In the genomic region with DNA sequence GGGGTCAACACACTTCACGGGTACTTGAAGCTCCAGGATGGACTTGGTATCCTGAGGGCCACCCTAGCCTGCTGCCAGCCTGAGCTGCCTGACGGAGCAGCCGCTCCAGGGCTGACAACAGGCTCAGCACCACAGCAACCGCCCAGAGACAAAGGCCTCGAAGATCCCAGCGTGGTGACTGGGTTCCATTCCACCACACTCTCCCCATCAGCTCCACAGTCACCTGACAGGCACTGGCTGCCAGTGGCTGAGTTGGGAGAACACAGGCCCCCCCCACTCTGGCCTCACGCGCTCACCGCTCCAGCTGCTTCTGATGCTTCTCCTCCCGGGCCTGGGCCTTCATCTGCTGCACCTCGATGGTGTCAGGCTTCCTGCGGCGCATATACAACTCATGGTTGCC, we compare ENCODE assay signal across 8 cellular contexts. TPM values are rescaled to one million over a fixed set of nuclear protein-coding genes. Genes with fewer than 3 reads are reported as not detected.
DNase-seq lines count a peak whose midpoint lies in the region; ATAC-seq and TF ChIP-seq lines count a peak whose summit lies in the region.
"Had no signal": no experiment of that assay in that cellular context is flagged by ENCODE, and none has a peak within 500 bp of the region (broad histone marks: within the 10 kb centered on the region; RNA-seq: fewer than 3 reads in every experiment).

No MANE protein-coding gene starts in this region.

- H4K20me1 ChIP-seq in GM23338 (replicated peaks; ENCODE audit: insufficient read depth) = peaks cover 32% of the 10 kb centered on the region

- no peak overlapping the region for H3K4me2 ChIP-seq in GM23338

- no peaks in the 10 kb centered on the region for H3K9me2 ChIP-seq in GM23338 (ENCODE audit: insufficient read depth)

- H3K36me3 Mint-ChIP-seq in GM23338 (ENCODE audit: low read depth) = peaks cover 99% of the 10 kb centered on the region
- H3K36me3 Mint-ChIP-seq in WTC11 = peaks cover 93% of the 10 kb centered on the region
- H3K36me3 Mint-ChIP-seq in glutamatergic neuron (ENCODE audit: unreplicated experiment) = peaks cover 18% of the 10 kb centered on the region
- H3K36me3 Mint-ChIP-seq in nephron progenitor cell (ENCODE audit: low read depth) = peaks cover 80% of the 10 kb centered on the region

- H3K79me2 ChIP-seq in GM23338 (replicated peaks; ENCODE audit: insufficient read depth) = peaks cover 9% of the 10 kb centered on the region

- H3K9me3 Mint-ChIP-seq in GM23338 (no peaks in the 10 kb centered on the region), WTC11 (no peaks in the 10 kb centered on the region), glutamatergic neuron (ENCODE audit: unreplicated experiment) (peaks cover 24% of the 10 kb centered on the region), nephron progenitor cell (no peaks in the 10 kb centered on the region)

- POLR2A ChIA-PET in WTC11 (lab: Charles Lee) = interaction anchor here (1.4 kb wide), 1 partner anchor 10 kb away, joined by 3 read pairs; no protein-coding TSS in a partner anchor

- ATAC-seq in GM23338 = no peak
- no peak for ATAC-seq in WTC11
- no peak for ATAC-seq in GM18520 (IDR thresholded peaks at IDR 0.05; ENCODE audit: unreplicated experiment)

- peak overlapping the region; percentile 32; the same call in 1 of the 2 replicates for H3K27ac ChIP-seq in GM23338 (ENCODE audit: low read depth)

- DNase-seq in GM23338 (ENCODE audit: low spot score) (no peak), WTC11 (ENCODE audit: low spot score) (no peak), glutamatergic neuron (no peak), nephron progenitor cell (no peak), T-helper 9 cell (no peak), NAMALWA (ENCODE audit: low spot score) (no peak)
- DNase-seq: DND-41 had no signal

- H3K27ac Mint-ChIP-seq in GM23338 (peak overlapping the region; percentile 82), WTC11 (peak overlapping the region; percentile 70), glutamatergic neuron (ENCODE audit: unreplicated experiment) (peak overlapping the region; percentile 48), nephron progenitor cell (peak overlapping the region; percentile 65)

- CTCF ChIA-PET in WTC11 (lab: Charles Lee) = interaction anchor here (0.8 kb wide), 1 partner anchor 53 kb away, joined by 3 read pairs; no protein-coding TSS in a partner anchor

- no peak overlapping the region for H2AFZ ChIP-seq in GM23338

- H3K36me3 ChIP-seq in GM23338 (ENCODE audit: insufficient read depth) = peaks cover 72% of the 10 kb centered on the region

- peaks cover 52% of the 10 kb centered on the region for H3F3A ChIP-seq in GM23338 (replicated peaks; ENCODE audit: low read depth)

- no peak overlapping the region for H3K4me3 ChIP-seq in GM23338

- H3K4me1 ChIP-seq in GM23338 (ENCODE audit: insufficient read depth) = peaks cover 8% of the 10 kb centered on the region; the same call in 1 of the 2 replicates

- TF ChIP-seq CTCF in GM23338 (conservative IDR thresholded peaks at IDR 0.05; ENCODE audit: low read depth in 2 of 2) (no peak), WTC11 (IDR thresholded peaks at IDR 0.05) (no peak), glutamatergic neuron (IDR thresholded peaks at IDR 0.05; ENCODE audit: partially characterized antibody, unreplicated experiment) (no peak), nephron progenitor cell (IDR thresholded peaks at IDR 0.05) (no peak)

- H3K27me3 Mint-ChIP-seq in GM23338 (ENCODE audit: insufficient read depth, low read depth, poor library complexity) (peaks cover 40% of the 10 kb centered on the region), WTC11 (ENCODE audit: low read depth) (no peaks in the 10 kb centered on the region), glutamatergic neuron (ENCODE audit: unreplicated experiment) (peaks cover 25% of the 10 kb centered on the region), nephron progenitor cell (ENCODE audit: low read depth, poor library complexity) (no peaks in the 10 kb centered on the region)

- H3K4me3 Mint-ChIP-seq in GM23338 (no peak overlapping the region; the same call in 2 of the 3 replicates), WTC11 (no peak overlapping the region), glutamatergic neuron (ENCODE audit: unreplicated experiment) (peak overlapping the region; percentile 37), nephron progenitor cell (no peak overlapping the region)

- H3K4me1 Mint-ChIP-seq in GM23338 (peaks cover 40% of the 10 kb centered on the region), WTC11 (peaks cover 15% of the 10 kb centered on the region), glutamatergic neuron (ENCODE audit: low read depth, unreplicated experiment) (peaks cover 50% of the 10 kb centered on the region), nephron progenitor cell (peaks cover 78% of the 10 kb centered on the region)

- no peaks in the 10 kb centered on the region for H3K27me3 ChIP-seq in GM23338 (ENCODE audit: insufficient read depth)

TF ChIP-seq in GM23338, 12 proteins besides CTCF, POLR2A, EP300 and RAD21 (continues in another document):
- no peak for TF ChIP-seq ZNF331 (CRISPR knock-in tag; IDR thresholded peaks at IDR 0.05; ENCODE audit: low read depth)
- TF ChIP-seq POLR2AphosphoS5 (IDR thresholded peaks at IDR 0.05; ENCODE audit: low read depth) = no peak
- TF ChIP-seq STAT1 (IDR thresholded peaks at IDR 0.05; ENCODE audit: unreplicated experiment) = no peak

TF ChIP-seq in WTC11, 78 proteins besides CTCF, POLR2A, EP300 and RAD21:
- TF ChIP-seq CREM (CRISPR knock-in tag; IDR thresholded peaks at IDR 0.05) (no peak), ZNF263 (CRISPR knock-in tag; IDR thresholded peaks at IDR 0.05; ENCODE audit: low read depth) (no peak), TP53 (CRISPR knock-in tag; IDR thresholded peaks at IDR 0.05) (no peak), ZNF423 (CRISPR knock-in tag; IDR thresholded peaks at IDR 0.05) (no peak), FOXJ3 (CRISPR knock-in tag; IDR thresholded peaks at IDR 0.05; ENCODE audit: borderline replicate concordance) (no peak)
- TF ChIP-seq, protein P1, sequence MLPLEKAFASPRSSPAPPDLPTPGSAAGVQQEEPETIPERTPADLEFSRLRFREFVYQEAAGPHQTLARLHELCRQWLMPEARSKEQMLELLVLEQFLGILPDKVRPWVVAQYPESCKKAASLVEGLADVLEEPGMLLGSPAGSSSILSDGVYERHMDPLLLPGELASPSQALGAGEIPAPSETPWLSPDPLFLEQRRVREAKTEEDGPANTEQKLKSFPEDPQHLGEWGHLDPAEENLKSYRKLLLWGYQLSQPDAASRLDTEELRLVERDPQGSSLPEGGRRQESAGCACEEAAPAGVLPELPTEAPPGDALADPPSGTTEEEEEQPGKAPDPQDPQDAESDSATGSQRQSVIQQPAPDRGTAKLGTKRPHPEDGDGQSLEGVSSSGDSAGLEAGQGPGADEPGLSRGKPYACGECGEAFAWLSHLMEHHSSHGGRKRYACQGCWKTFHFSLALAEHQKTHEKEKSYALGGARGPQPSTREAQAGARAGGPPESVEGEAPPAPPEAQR (CRISPR knock-in tag; IDR thresholded peaks at IDR 0.05) = no peak
TF ChIP-seq in WTC11: peak in this region for 0.

RNA-seq across cellular contexts. Expression of gene EZR, which starts 48.2 kb away (rescaled TPM):
- 208 and 209 TPM in 2 replicates for total RNA-seq in GM23338 (2014; rRNA removed; shearing (Covaris generic))
- 188 and 199 TPM in 2 replicates for polyA plus RNA-seq in GM23338 (2016; fragmentation: Nextera tagmentation; extraction: Ambion mirVana)
- total RNA-seq in WTC11 (2021) = 194 to 215 TPM (median 199 TPM) in 3 replicates
- total RNA-seq in glutamatergic neuron (ENCODE audit: unreplicated experiment) = 272 TPM
